Comparison of ENCODE assay signal across 1 cellular context in the genomic region with DNA sequence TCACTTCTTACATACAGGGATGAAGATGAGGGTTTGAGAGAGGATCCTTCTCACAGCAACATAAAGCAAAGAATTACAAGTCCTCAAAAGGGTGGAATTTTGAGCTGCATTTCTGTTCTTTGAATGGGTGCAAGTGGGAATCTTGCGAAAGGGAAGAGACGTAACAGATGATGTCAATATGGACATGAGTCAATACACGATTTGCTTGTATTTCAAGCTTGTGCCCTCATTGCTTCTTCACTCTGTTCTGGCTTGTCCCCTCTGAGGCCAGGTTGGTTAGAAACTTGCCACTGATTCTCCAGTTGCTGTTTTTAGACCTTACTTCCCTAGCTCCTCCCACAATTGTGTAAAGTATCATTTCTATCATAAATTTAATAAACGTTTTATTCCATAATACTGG.
TF ChIP-seq lines count a peak whose summit lies in the region.

No MANE protein-coding gene starts in this region.

TF ChIP-seq in WTC11, 78 proteins besides CTCF, POLR2A, EP300 and RAD21 (continued from another document):
- no peak for TF ChIP-seq PRDM15 (CRISPR knock-in tag; IDR thresholded peaks at IDR 0.05)
- TF ChIP-seq, protein P1, sequence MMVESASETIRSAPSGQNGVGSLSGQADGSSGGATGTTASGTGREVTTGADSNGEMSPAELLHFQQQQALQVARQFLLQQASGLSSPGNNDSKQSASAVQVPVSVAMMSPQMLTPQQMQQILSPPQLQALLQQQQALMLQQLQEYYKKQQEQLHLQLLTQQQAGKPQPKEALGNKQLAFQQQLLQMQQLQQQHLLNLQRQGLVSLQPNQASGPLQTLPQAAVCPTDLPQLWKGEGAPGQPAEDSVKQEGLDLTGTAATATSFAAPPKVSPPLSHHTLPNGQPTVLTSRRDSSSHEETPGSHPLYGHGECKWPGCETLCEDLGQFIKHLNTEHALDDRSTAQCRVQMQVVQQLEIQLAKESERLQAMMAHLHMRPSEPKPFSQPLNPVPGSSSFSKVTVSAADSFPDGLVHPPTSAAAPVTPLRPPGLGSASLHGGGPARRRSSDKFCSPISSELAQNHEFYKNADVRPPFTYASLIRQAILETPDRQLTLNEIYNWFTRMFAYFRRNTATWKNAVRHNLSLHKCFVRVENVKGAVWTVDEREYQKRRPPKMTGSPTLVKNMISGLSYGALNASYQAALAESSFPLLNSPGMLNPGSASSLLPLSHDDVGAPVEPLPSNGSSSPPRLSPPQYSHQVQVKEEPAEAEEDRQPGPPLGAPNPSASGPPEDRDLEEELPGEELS (CRISPR knock-in tag; IDR thresholded peaks at IDR 0.05): no peak
